ENCODE assay signal across 11 cellular contexts in the genomic region with DNA sequence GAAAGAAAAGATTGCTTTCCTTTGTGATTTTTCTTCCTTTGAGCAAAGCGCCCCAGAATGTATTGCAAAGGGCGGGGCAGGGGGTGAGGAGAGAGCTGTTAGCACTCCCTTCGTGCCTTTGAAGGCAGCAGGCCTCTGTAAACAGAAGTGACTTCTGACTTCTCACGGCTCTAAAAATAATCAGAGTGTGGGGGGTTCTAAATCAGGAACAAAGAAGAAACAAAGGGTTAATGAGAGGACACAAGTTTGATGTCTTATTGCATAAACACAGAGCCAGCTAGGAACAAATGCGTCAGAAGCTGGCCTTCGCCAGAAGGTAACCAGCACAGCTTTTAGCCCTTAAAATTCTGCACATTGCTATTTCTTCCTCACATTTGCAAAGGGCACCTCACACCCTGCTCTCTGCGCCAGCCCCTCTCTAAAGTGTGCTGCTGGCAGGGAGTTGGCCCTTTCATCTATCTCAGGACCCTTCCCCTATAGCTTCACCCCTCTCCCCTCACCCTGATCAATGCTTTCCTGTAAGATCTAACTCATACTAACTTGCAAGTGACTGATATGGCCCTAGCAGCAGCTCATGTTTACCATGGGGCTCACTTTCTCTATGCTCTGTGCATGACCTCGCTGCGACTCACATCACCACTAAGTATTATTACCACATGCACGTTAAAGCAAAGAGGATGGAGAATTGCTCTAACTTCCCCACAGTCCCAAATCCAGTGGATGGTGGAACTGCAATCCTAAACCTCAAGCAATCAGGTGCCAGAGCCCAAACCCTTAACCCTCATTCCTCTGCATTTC.
DNase-seq lines count a peak whose midpoint lies in the region; ATAC-seq and TF ChIP-seq lines count a peak whose summit lies in the region.
"Had no signal": no experiment of that assay in that cellular context is flagged by ENCODE, and none has a peak within 500 bp of the region (broad histone marks: within the 10 kb centered on the region; RNA-seq: fewer than 3 reads in every experiment).

No MANE protein-coding gene starts in this region.

- no peaks in the 10 kb centered on the region for H3K4me1 Mint-ChIP-seq in osteocyte (ENCODE audit: unreplicated experiment)

- DNase-seq in activated T-cell treated with anti-CD3 and anti-CD28 coated beads for 24 hours (ENCODE audit: low read depth) (peak; percentile 44), T1000 (lab: John Stamatoyannopoulos, UW) (peak; percentile 1), fibroblast of peridontal ligament (ENCODE audit: extremely low read depth) (peak; percentile 44), caudate nucleus (lab: John Stamatoyannopoulos, UW) (no peak), osteocyte (ENCODE audit: extremely low spot score, unreplicated experiment) (no peak)
- no peak for DNase-seq in activated T-cell treated with anti-CD3 and anti-CD28 coated beads, Interleukin-2, amount 50 U/mL, for 1 hour
- DNase-seq in stimulated activated naive CD4-positive, alpha-beta T cell treated with Interleukin-2 at 50 U/mL for 16 hours (lab: John Stamatoyannopoulos, UW) = peak; percentile 17
- DNase-seq: C1 segment of cervical spinal cord, NCI-H1105 treated with DMSO at 0.1 percent for 48 hours had no signal

- H3K36me3 Mint-ChIP-seq in osteocyte (ENCODE audit: unreplicated experiment) = no peaks in the 10 kb centered on the region

- TF ChIP-seq CTCF in osteocyte (IDR thresholded peaks at IDR 0.05) = no peak

- peaks cover 4% of the 10 kb centered on the region for H3K9me3 Mint-ChIP-seq in osteocyte (ENCODE audit: unreplicated experiment)

- H3K4me3 Mint-ChIP-seq in osteocyte (ENCODE audit: unreplicated experiment) = no peak overlapping the region

- peaks cover 5% of the 10 kb centered on the region for H3K27me3 Mint-ChIP-seq in osteocyte (ENCODE audit: unreplicated experiment)

- no peak overlapping the region for H3K27ac ChIP-seq in caudate nucleus (ENCODE audit: low read depth, low read length)
- H3K27ac ChIP-seq: coronary artery had no signal

- no peak for ATAC-seq in HG03159 (IDR thresholded peaks at IDR 0.05; ENCODE audit: unreplicated experiment)

- no peak overlapping the region for H3K27ac Mint-ChIP-seq in osteocyte (ENCODE audit: unreplicated experiment)

Comparison
In these comparisons a context has a peak if more than half of its experiments do, and no peak if none do; other contexts are left out.
1. DNase-seq: peak in activated T-cell treated with anti-CD3 and anti-CD28 coated beads for 24 hours (single experiment), T1000 (single experiment), fibroblast of peridontal ligament (single experiment) and stimulated activated naive CD4-positive, alpha-beta T cell treated with Interleukin-2 at 50 U/mL for 16 hours (single experiment); none in activated T-cell treated with anti-CD3 and anti-CD28 coated beads, Interleukin-2, amount 50 U/mL, for 1 hour (single experiment), caudate nucleus (0 of 61) and osteocyte (single experiment).